12 cellular contexts compared by ENCODE assay signal in the genomic region with DNA sequence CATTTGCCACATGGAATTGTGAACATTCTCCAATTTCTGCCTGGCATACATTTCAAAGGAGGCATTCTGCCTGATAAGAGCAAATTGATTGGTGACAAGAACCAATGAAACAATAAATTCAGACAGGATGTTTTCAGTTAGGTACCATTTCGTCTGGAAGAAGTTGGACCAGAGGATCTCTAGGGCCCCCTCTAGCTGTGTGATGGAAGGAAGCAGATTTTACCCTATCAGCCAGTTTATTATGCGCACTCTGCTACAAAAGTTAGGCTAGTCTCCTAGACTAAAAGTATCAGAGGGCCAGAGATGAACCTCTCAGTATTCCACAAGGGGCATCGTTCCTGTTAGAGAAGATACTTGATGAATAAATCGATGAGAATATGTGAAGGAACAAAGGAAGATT.
DNase-seq lines count a peak whose midpoint lies in the region; ATAC-seq and TF ChIP-seq lines count a peak whose summit lies in the region.
"Had no signal": no experiment of that assay in that cellular context is flagged by ENCODE, and none has a peak within 500 bp of the region (broad histone marks: within the 10 kb centered on the region; RNA-seq: fewer than 3 reads in every experiment).

No MANE protein-coding gene starts in this region.

- H4K20me1 ChIP-seq in DOHH2 (ENCODE audit: control insufficient read depth, insufficient read depth, low read depth, low read length) (no peaks in the 10 kb centered on the region), HCT116 (ENCODE audit: insufficient read depth) (no peaks in the 10 kb centered on the region)

- TF ChIP-seq RAD21 in HCT116 (IDR thresholded peaks at IDR 0.05; ENCODE audit: low read depth), result 0 out of 2 replicates have a peak, but pooled peaks have one; percentile 27

- H3K27ac ChIP-seq in DOHH2 (ENCODE audit: low read depth, low read length) (no peak overlapping the region), HCT116 (ENCODE audit: low read depth, low read length) (no peak overlapping the region)
- H3K27ac ChIP-seq: esophagus squamous epithelium, SJCRH30, suprapubic skin had no signal

- H3K27me3 ChIP-seq in DOHH2 (ENCODE audit: control insufficient read depth, low read length) (no peaks in the 10 kb centered on the region), HCT116 (ENCODE audit: insufficient read depth, low read length) (no peaks in the 10 kb centered on the region)
- H3K27me3 ChIP-seq: SJCRH30 had no signal

- H3K4me1 ChIP-seq in DOHH2 (ENCODE audit: control insufficient read depth, low read length), result no peaks in the 10 kb centered on the region
- no peaks in the 10 kb centered on the region for H3K4me1 ChIP-seq in HCT116 (ENCODE audit: control insufficient read depth in 1 of 2, insufficient read depth in 2 of 2, low read length in 2 of 2)

- H3K9me2 ChIP-seq in DOHH2 (replicated peaks; ENCODE audit: control insufficient read depth, low read length) (no peaks in the 10 kb centered on the region), HCT116 (ENCODE audit: insufficient read depth) (no peaks in the 10 kb centered on the region)

- no peak overlapping the region for H2AFZ ChIP-seq in HCT116 (ENCODE audit: low read depth, low read length, poor library complexity, severe bottlenecking)

- H3F3A ChIP-seq in DOHH2 (ENCODE audit: control insufficient read depth, insufficient read depth), result no peaks in the 10 kb centered on the region

- H3K9me3 ChIP-seq in DOHH2 (ENCODE audit: control insufficient read depth, insufficient read depth, low read length) (no peaks in the 10 kb centered on the region), HCT116 (ENCODE audit: control insufficient read depth in 1 of 2, insufficient read depth in 1 of 2, low read depth in 1 of 2, low read length in 2 of 2) (no peaks in the 10 kb centered on the region)
- H3K9me3 ChIP-seq: SJCRH30, suprapubic skin had no signal

- CTCF ChIA-PET in HCT116 (lab: Charles Lee), result interaction anchor here (0.7 kb wide), 1 partner anchor 10 kb away, joined by 3 read pairs; no protein-coding TSS in a partner anchor

- H3K4me3 ChIP-seq in DOHH2 (ENCODE audit: low read length), result no peak overlapping the region
- H3K4me3 ChIP-seq in HCT116 (replicated peaks in 1 of 2; ENCODE audit: low read depth in 1 of 2, low read length in 2 of 2), result no peak overlapping the region
- H3K4me3 ChIP-seq in WI38 (ENCODE audit: low read depth, low read length), result no peak overlapping the region
- H3K4me3 ChIP-seq: esophagus squamous epithelium, SJCRH30, suprapubic skin had no signal

- RAD21 ChIA-PET in HCT116 (lab: Charles Lee; ENCODE audit: low non-redundant PET in 1 of 2, low total read pairs in 2 of 2, uncharacterized antibody in 2 of 2, unreplicated experiment in 2 of 2), result no interaction called here

- BruUV-seq in HCT116 (replicated peaks; lab: Mats Ljungman, UMichigan), result no TSS peak

- intact Hi-C loops in HCT116 (cut with micrococcal nuclease), result no loop called here

- POLR2A ChIA-PET in HCT116 (lab: Charles Lee), result no interaction called here

- no peaks in the 10 kb centered on the region for H3K79me2 ChIP-seq in DOHH2 (ENCODE audit: control insufficient read depth, low read length)
- H3K79me2 ChIP-seq in HCT116 (ENCODE audit: insufficient read depth, low read length), result no peaks in the 10 kb centered on the region

- H3K4me2 ChIP-seq in DOHH2 (ENCODE audit: low read length), result no peak overlapping the region
- no peak overlapping the region for H3K4me2 ChIP-seq in HCT116 (ENCODE audit: low read length)

- DNase-seq in HCT116 (ENCODE audit: low read depth, low spot score) (no peak), myocyte (ENCODE audit: low read depth) (peak; percentile 29), cerebellar nuclear complex (lab: John Stamatoyannopoulos, UW) (no peak)
- no peak for DNase-seq in stimulated activated CD4-positive, alpha-beta T cell treated with anti-CD3 and anti-CD28 coated beads, Interleukin-2, amount 100 ng/mL, for 24 hours
- DNase-seq: esophagus squamous epithelium, GOT3, NCI-H524, SJCRH30 had no signal

- TF ChIP-seq CTCF in DOHH2 (IDR thresholded peaks at IDR 0.05; ENCODE audit: low read depth, low read length, poor library complexity, severe bottlenecking), result peak; percentile 26
- TF ChIP-seq CTCF in HCT116 (IDR thresholded peaks at IDR 0.05 in 2 of 3, conservative IDR thresholded peaks at IDR 0.05 in 1 of 3; ENCODE audit: borderline replicate concordance in 1 of 3, insufficient read depth in 1 of 3, low read depth in 2 of 3, low read length in 2 of 3), result peak in 2 of 3 experiments; percentile 48 to 52; a peak in 4 of 6 replicates
- TF ChIP-seq CTCF in WI38 (IDR thresholded peaks at IDR 0.05; ENCODE audit: low read depth, low read length), result peak; percentile 35; the same call in 1 of the 2 replicates

- peak; percentile 76 for ATAC-seq in HCT116
- no peak for ATAC-seq in HG02840 (IDR thresholded peaks at IDR 0.05; ENCODE audit: low FRiP score, unreplicated experiment)

- no peak overlapping the region for H3K9ac ChIP-seq in HCT116 (ENCODE audit: low read length)

- TF ChIP-seq POLR2A in HCT116 (IDR thresholded peaks at IDR 0.05; ENCODE audit: borderline replicate concordance, extremely low read depth, insufficient read depth, insufficient read length), result no peak

- H3K36me3 ChIP-seq in DOHH2 (ENCODE audit: control insufficient read depth, low read length) (no peaks in the 10 kb centered on the region), HCT116 (ENCODE audit: control insufficient read depth in 1 of 2, insufficient read depth in 2 of 2, low read length in 2 of 2) (no peaks in the 10 kb centered on the region)
- H3K36me3 ChIP-seq: esophagus squamous epithelium, SJCRH30, suprapubic skin had no signal

TF ChIP-seq in HCT116, 20 proteins besides CTCF, POLR2A, EP300 and RAD21:
- TF ChIP-seq EGR1 (IDR thresholded peaks at IDR 0.05; ENCODE audit: low read depth), result no peak
- TF ChIP-seq CBX3 (IDR thresholded peaks at IDR 0.05; ENCODE audit: low read depth), result no peak
- TF ChIP-seq ELF1 (IDR thresholded peaks at IDR 0.05; ENCODE audit: borderline replicate concordance, low read depth), result no peak
- TF ChIP-seq, protein P1, sequence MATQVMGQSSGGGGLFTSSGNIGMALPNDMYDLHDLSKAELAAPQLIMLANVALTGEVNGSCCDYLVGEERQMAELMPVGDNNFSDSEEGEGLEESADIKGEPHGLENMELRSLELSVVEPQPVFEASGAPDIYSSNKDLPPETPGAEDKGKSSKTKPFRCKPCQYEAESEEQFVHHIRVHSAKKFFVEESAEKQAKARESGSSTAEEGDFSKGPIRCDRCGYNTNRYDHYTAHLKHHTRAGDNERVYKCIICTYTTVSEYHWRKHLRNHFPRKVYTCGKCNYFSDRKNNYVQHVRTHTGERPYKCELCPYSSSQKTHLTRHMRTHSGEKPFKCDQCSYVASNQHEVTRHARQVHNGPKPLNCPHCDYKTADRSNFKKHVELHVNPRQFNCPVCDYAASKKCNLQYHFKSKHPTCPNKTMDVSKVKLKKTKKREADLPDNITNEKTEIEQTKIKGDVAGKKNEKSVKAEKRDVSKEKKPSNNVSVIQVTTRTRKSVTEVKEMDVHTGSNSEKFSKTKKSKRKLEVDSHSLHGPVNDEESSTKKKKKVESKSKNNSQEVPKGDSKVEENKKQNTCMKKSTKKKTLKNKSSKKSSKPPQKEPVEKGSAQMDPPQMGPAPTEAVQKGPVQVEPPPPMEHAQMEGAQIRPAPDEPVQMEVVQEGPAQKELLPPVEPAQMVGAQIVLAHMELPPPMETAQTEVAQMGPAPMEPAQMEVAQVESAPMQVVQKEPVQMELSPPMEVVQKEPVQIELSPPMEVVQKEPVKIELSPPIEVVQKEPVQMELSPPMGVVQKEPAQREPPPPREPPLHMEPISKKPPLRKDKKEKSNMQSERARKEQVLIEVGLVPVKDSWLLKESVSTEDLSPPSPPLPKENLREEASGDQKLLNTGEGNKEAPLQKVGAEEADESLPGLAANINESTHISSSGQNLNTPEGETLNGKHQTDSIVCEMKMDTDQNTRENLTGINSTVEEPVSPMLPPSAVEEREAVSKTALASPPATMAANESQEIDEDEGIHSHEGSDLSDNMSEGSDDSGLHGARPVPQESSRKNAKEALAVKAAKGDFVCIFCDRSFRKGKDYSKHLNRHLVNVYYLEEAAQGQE (IDR thresholded peaks at IDR 0.05; ENCODE audit: low read depth), result no peak
- no peak for TF ChIP-seq EZH2 (IDR thresholded peaks at IDR 0.05)
- no peak for TF ChIP-seq FOSL1 (IDR thresholded peaks at IDR 0.05; ENCODE audit: low read depth)
- TF ChIP-seq, protein P2, sequence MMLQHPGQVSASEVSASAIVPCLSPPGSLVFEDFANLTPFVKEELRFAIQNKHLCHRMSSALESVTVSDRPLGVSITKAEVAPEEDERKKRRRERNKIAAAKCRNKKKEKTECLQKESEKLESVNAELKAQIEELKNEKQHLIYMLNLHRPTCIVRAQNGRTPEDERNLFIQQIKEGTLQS (IDR thresholded peaks at IDR 0.05), result no peak
- no peak for TF ChIP-seq JUND (IDR thresholded peaks at IDR 0.05)
- TF ChIP-seq SP1 (IDR thresholded peaks at IDR 0.05; ENCODE audit: low read depth), result no peak
- no peak for TF ChIP-seq POLR2AphosphoS5 (IDR thresholded peaks at IDR 0.05; ENCODE audit: low read depth, low read length)
- TF ChIP-seq TCF7L2 (IDR thresholded peaks at IDR 0.05; ENCODE audit: borderline replicate concordance, extremely low read depth, insufficient read depth, insufficient read length), result no peak
- no peak for TF ChIP-seq CEBPB (IDR thresholded peaks at IDR 0.05; ENCODE audit: low read depth)
- TF ChIP-seq SRF (IDR thresholded peaks at IDR 0.05; ENCODE audit: low read depth), result no peak
TF ChIP-seq in HCT116: peak in this region for 0.
